ENCODE assay signal across 8 cellular contexts in the genomic region with DNA sequence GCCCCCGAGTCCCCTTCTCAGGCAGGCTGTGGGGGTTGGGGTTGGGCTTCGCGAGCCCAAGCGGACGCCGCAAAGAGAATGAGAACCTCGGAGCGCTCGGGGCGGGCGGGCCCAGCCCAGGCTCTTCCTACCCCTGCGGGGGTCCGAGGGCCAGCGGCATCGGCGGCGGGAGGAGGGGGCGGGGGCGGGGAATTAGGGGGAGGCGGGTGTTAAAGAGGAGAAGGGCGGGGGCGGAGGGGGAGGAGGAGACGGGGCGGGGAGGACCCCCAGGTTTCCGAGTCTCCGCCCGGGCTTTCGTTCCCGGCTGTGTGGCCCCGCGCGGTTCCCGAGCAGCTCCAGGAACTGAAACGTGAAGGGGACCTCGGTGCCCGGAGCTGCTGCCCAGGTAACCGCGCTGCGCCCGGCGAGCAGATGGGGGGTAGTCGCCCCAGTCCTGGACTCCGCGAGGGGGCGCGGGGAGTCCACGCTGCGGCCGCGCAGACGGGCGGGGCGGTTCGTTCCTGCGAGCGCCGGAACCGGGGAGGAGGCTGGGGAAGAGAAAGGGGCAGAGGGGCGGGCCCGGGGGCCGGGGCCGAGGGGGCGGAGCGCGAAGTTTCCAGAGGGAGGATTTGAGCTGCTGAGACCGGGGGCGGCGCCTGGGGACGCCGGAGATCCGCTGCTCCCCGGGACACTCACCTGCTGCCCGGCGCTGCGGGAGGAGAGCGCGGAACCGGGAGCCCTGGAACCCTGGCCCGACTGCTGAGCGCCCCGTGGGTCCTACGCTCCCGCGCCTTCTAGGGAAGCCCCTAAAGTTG. TPM values are rescaled to one million over a fixed set of nuclear protein-coding genes. Genes with fewer than 3 reads are reported as not detected.
DNase-seq lines count a peak whose midpoint lies in the region; ATAC-seq and TF ChIP-seq lines count a peak whose summit lies in the region.

No MANE protein-coding gene starts in this region.

- 0 to 1% methylated on average over 62 to 84 of the region's 84 CpGs for WGBS in lung, 2 donors
- WGBS in stomach, 5 donors, result 1 to 3% (median 1%) methylated on average over 50 to 84 of the region's 84 CpGs

- no peak overlapping the region for H3K4me3 Mint-ChIP-seq in HFFc6

- H3K36me3 ChIP-seq in lung (ENCODE audit: control insufficient read depth in 2 of 2, insufficient read depth in 2 of 2, low read length in 2 of 2) (no peaks in the 10 kb centered on the region), stomach (no peaks in the 10 kb centered on the region)

- H3K27me3 ChIP-seq in lung (ENCODE audit: control insufficient read depth, insufficient read depth) (peaks cover 6% of the 10 kb centered on the region), stomach (peaks cover 0 to 48% (median 31%) of the 10 kb centered on the region in 3 donors)

- DNase-seq in HFFc6, result no peak
- peak; percentile 32 for DNase-seq in RPMI8226
- peak; percentile 8 to 36 for DNase-seq in cardiac fibroblast (ENCODE audit: low read depth in 2 of 2)
- DNase-seq in lung (ENCODE audit: low spot score), result peak; percentile 34
- peak; percentile 73 for DNase-seq in stomach
- DNase-seq in globus pallidus (ENCODE audit: low spot score), result no peak
- no peak for DNase-seq in AG08395 (ENCODE audit: low spot score)

- no peak for TF ChIP-seq EP300 in stomach (IDR thresholded peaks at IDR 0.05)

- H3K4me1 ChIP-seq in lung (ENCODE audit: control insufficient read depth in 2 of 2, insufficient read depth in 2 of 2, low read length in 2 of 2), result peaks cover 0 to 1% of the 10 kb centered on the region in 2 donors
- H3K4me1 ChIP-seq in stomach, result peaks cover 15 to 25% (median 20%) of the 10 kb centered on the region in 4 donors

- intact Hi-C loops in stomach (cut with DNase I; ENCODE audit: low total_unique reads), result no loop called here

- H3K27me3 Mint-ChIP-seq in HFFc6 (ENCODE audit: insufficient read depth), result peaks cover 34% of the 10 kb centered on the region

- 0 out of 2 replicates have a peak, but pooled peaks cover 5% of the 10 kb centered on the region for H3K36me3 Mint-ChIP-seq in HFFc6 (ENCODE audit: low read depth)

- H3K27ac ChIP-seq in 22Rv1 (no peak overlapping the region), lung (ENCODE audit: low read depth in 1 of 2, low read length in 1 of 2) (no peak overlapping the region), stomach (peak overlapping the region in 1 of 5 donors; percentile 46)

- H3K4me1 Mint-ChIP-seq in HFFc6 (ENCODE audit: low read depth), result no peaks in the 10 kb centered on the region

- H3K4me3 ChIP-seq in cardiac fibroblast (replicated peaks in 1 of 2; ENCODE audit: low read depth in 2 of 2, low read length in 2 of 2), result peak overlapping the region; percentile 42 to 46
- H3K4me3 ChIP-seq in lung, result no peak overlapping the region
- H3K4me3 ChIP-seq in stomach, result peak overlapping the region; percentile 60 to 75 (median 62)

- TF ChIP-seq CTCF in 22Rv1 (IDR thresholded peaks at IDR 0.05), result peak; percentile 10; the same call in 1 of the 2 replicates
- 0 out of 2 replicates have a peak, but pooled peaks have one; percentile 15 for TF ChIP-seq CTCF in HFFc6 (IDR thresholded peaks at IDR 0.05)
- TF ChIP-seq CTCF in cardiac fibroblast (IDR thresholded peaks at IDR 0.05; ENCODE audit: low read depth, low read length), result no peak
- TF ChIP-seq CTCF in lung (IDR thresholded peaks at IDR 0.05; ENCODE audit: control extremely low read depth, extremely low read depth), result no peak
- peak in 1 of 7 experiments; percentile 9 for TF ChIP-seq CTCF in stomach (IDR thresholded peaks at IDR 0.05)

- TF ChIP-seq POLR2A in stomach (IDR thresholded peaks at IDR 0.05), result no peak

- ATAC-seq in lung (ENCODE audit: insufficient read depth, low FRiP score), result peak; percentile 80

- H3K27ac Mint-ChIP-seq in HFFc6, result no peak overlapping the region

- no peaks in the 10 kb centered on the region; the same call in 1 of the 2 replicates for H3K9me3 Mint-ChIP-seq in HFFc6

- H3K9me3 ChIP-seq in lung (ENCODE audit: control insufficient read depth in 2 of 2, insufficient read depth in 1 of 2, low read length in 1 of 2) (peaks cover 0 to 11% of the 10 kb centered on the region in 2 donors), stomach (no peaks in the 10 kb centered on the region)

RNA-seq across cellular contexts. Expression of a gene that starts 38.4 kb away (rescaled TPM):
- total RNA-seq in HFFc6 (2021; fragmentation: NEBNext Ultra II Directional; extraction: Animal tissue kit (Norgen Biotek cat#: 25700)), result 1 to 10 TPM in 4 of 6 experiments, under 1 TPM in 2; 0.66 to 4.3 (median 3.9) TPM
- 1 to 10 TPM; 4.0 to 4.7 TPM for total RNA-seq in lung
- polyA plus RNA-seq in lung, result 1 to 10 TPM in 1 of 2 donors, under 1 TPM in 1; 0.24 to 1.9 TPM
- 1 to 10 TPM in 3 of 5 donors, under 1 TPM in 1, not detected in 1; 0.58 to 4.3 (median 3.4) TPM for total RNA-seq in stomach
- polyA plus RNA-seq in stomach, result 1 to 10 TPM in 1 of 3 donors, under 1 TPM in 2; 0.15 to 1.8 (median 0.88) TPM

Comparison
In these comparisons a context has a peak if more than half of its experiments do, and no peak if none do; other contexts are left out.
1. CTCF ChIP-seq: peak in 22Rv1 (single experiment) and HFFc6 (single experiment); none in cardiac fibroblast (single experiment) and lung (single experiment).
2. DNase-seq: peak in RPMI8226 (single experiment), cardiac fibroblast (2 of 2), lung (single experiment) and stomach (single experiment); none in HFFc6 (single experiment), globus pallidus (single experiment) and AG08395 (single experiment).